18 cellular contexts compared by ENCODE assay signal in the genomic region with DNA sequence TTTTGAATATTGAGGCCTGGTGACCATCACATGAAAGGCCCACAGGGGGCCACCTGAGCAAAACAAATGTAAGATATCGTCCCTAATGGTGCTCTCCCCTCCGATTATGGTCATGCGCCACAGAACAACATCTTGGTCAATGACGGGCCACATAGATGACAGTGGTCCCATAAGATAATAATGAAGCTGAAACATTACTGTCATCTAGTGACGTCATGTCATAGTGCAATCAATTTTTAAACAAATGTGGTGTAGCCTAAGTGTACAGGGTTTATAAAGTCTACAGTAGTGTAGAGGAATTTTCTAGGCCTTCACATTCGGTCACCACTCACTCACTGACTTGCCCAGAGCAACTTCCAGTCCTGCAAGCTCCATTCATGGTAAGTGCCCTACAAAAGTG. TPM values are rescaled to one million over a fixed set of nuclear protein-coding genes. Genes with fewer than 3 reads are reported as not detected.
DNase-seq lines count a peak whose midpoint lies in the region; ATAC-seq and TF ChIP-seq lines count a peak whose summit lies in the region.
"Had no signal": no experiment of that assay in that cellular context is flagged by ENCODE, and none has a peak within 500 bp of the region (broad histone marks: within the 10 kb centered on the region; RNA-seq: fewer than 3 reads in every experiment).

No MANE protein-coding gene starts in this region.

- H4K20me1 ChIP-seq in Loucy (ENCODE audit: insufficient read depth, low read length, poor library complexity, severe bottlenecking) = no peaks in the 10 kb centered on the region

- peaks cover 7% of the 10 kb centered on the region for H3K36me3 Mint-ChIP-seq in chondrocyte (ENCODE audit: low read depth)
- H3K36me3 Mint-ChIP-seq: CD4-positive, CD25-positive, alpha-beta regulatory T cell; CD8-positive, alpha-beta memory T cell had no signal

- no peaks in the 10 kb centered on the region for H3K9me2 ChIP-seq in Loucy (replicated peaks; ENCODE audit: low read depth, low read length)

- 0 out of 2 replicates have a peak, but pooled peaks have one; percentile 9 for TF ChIP-seq CTCF in A673 (conservative IDR thresholded peaks at IDR 0.05; ENCODE audit: low read depth, low read length)
- TF ChIP-seq CTCF in Loucy (conservative IDR thresholded peaks at IDR 0.05; ENCODE audit: low read length) = peak; percentile 48
- peak; percentile 46 for TF ChIP-seq CTCF in chondrocyte (IDR thresholded peaks at IDR 0.05)
- peak; percentile 24 for TF ChIP-seq CTCF in psoas muscle (IDR thresholded peaks at IDR 0.05)

- no peak overlapping the region for H3K4me2 ChIP-seq in Loucy (ENCODE audit: low read depth, low read length, poor library complexity, severe bottlenecking)

- no peaks in the 10 kb centered on the region for H3K27me3 Mint-ChIP-seq in chondrocyte (ENCODE audit: low read depth)

- H3K9me3 ChIP-seq in A673 (ENCODE audit: low read depth, low read length, poor library complexity, severe bottlenecking) (no peaks in the 10 kb centered on the region), Loucy (ENCODE audit: insufficient read depth, low read depth, low read length) (no peaks in the 10 kb centered on the region), psoas muscle (no peaks in the 10 kb centered on the region)
- H3K9me3 ChIP-seq: BE2C had no signal

- peaks cover 10% of the 10 kb centered on the region for H3K4me1 Mint-ChIP-seq in chondrocyte (ENCODE audit: low read depth)

- H3K27ac ChIP-seq in A673 (ENCODE audit: low read depth, low read length, poor library complexity, severe bottlenecking) (no peak overlapping the region), psoas muscle (no peak overlapping the region)
- H3K27ac ChIP-seq: HL-60 had no signal

- no peaks in the 10 kb centered on the region for H3K9me3 Mint-ChIP-seq in chondrocyte (ENCODE audit: low read depth)
- H3K9me3 Mint-ChIP-seq: H9 had no signal

- intact Hi-C loops in A673 (cut with micrococcal nuclease; ENCODE audit: unreplicated experiment) = no loop called here
- intact Hi-C loops in psoas muscle (cut with DNase I) = no loop called here

- 90 to 91% (median 90%) methylated on average over 6 of the region's 6 CpGs for WGBS in psoas muscle, 3 donors

- no peaks in the 10 kb centered on the region for H3K4me1 ChIP-seq in A673 (ENCODE audit: insufficient read depth, low read length, poor library complexity, severe bottlenecking)
- peaks cover 15% of the 10 kb centered on the region for H3K4me1 ChIP-seq in Loucy (ENCODE audit: insufficient read depth, low read length, poor library complexity, severe bottlenecking)
- H3K4me1 ChIP-seq in psoas muscle = no peaks in the 10 kb centered on the region
- H3K4me1 ChIP-seq: BE2C had no signal

- no peaks in the 10 kb centered on the region for H3F3A ChIP-seq in Loucy (ENCODE audit: low read depth)

- H3K9ac ChIP-seq in Loucy (ENCODE audit: low read depth, low read length, poor library complexity, severe bottlenecking) = no peak overlapping the region

- H3K79me2 ChIP-seq in Loucy (ENCODE audit: insufficient read depth, low read length) = no peaks in the 10 kb centered on the region

- H3K4me3 Mint-ChIP-seq in chondrocyte (ENCODE audit: unreplicated experiment) = no peak overlapping the region
- H3K4me3 Mint-ChIP-seq: CD4-positive, CD25-positive, alpha-beta regulatory T cell; CD8-positive, alpha-beta memory T cell; H9 had no signal

- H2AFZ ChIP-seq in Loucy (ENCODE audit: low read length) = no peak overlapping the region

- H3K27me3 ChIP-seq in A673 (replicated peaks; ENCODE audit: insufficient read depth, low read depth, low read length, poor library complexity) (no peaks in the 10 kb centered on the region), Loucy (ENCODE audit: insufficient read depth, low read length, poor library complexity, severe bottlenecking) (no peaks in the 10 kb centered on the region), psoas muscle (ENCODE audit: insufficient read depth in 3 of 3, low read length in 2 of 3) (no peaks in the 10 kb centered on the region)
- H3K27me3 ChIP-seq: BE2C had no signal

- H3K4me3 ChIP-seq in A673 (ENCODE audit: low read depth, low read length, poor library complexity, severe bottlenecking) = no peak overlapping the region
- no peak overlapping the region for H3K4me3 ChIP-seq in Loucy (ENCODE audit: low read length, poor library complexity, severe bottlenecking)
- H3K4me3 ChIP-seq in psoas muscle = no peak overlapping the region

- CTCF ChIA-PET in A673 (lab: Charles Lee) = no interaction called here

- H3K36me3 ChIP-seq in A673 (ENCODE audit: insufficient read depth, low read length, poor library complexity, severe bottlenecking) = peaks cover 43% of the 10 kb centered on the region
- H3K36me3 ChIP-seq in Loucy (ENCODE audit: insufficient read depth, low read length) = no peaks in the 10 kb centered on the region
- no peaks in the 10 kb centered on the region for H3K36me3 ChIP-seq in psoas muscle (ENCODE audit: insufficient read depth in 1 of 2, low read depth in 1 of 2)
- H3K36me3 ChIP-seq: BE2C had no signal

- BruUV-seq in A673 (replicated peaks; lab: Mats Ljungman, UMichigan) = no TSS peak

- ATAC-seq in psoas muscle (peak in 1 of 4 donors; percentile 47), HG03565 (IDR thresholded peaks at IDR 0.05; ENCODE audit: unreplicated experiment) (no peak)

- no peak for DNase-seq in A673 (ENCODE audit: low spot score)
- no peak for DNase-seq in chondrocyte (ENCODE audit: low spot score)
- DNase-seq in psoas muscle = no peak
- DNase-seq in RPMI8226 = no peak
- DNase-seq: ACHN; BE2C; C1 segment of cervical spinal cord; CD4-positive, CD25-positive, alpha-beta regulatory T cell; CD8-positive, alpha-beta memory T cell; COR-L47; DMS 273 treated with DMSO at 0.1 percent for 48 hours; GDM1; H9; IMR-90; KBM-7 had no signal

- H3K27ac Mint-ChIP-seq in chondrocyte (ENCODE audit: unreplicated experiment) = no peak overlapping the region
- H3K27ac Mint-ChIP-seq: CD4-positive, CD25-positive, alpha-beta regulatory T cell; CD8-positive, alpha-beta memory T cell; H9 had no signal

- POLR2A ChIA-PET in A673 (lab: Charles Lee; ENCODE audit: low non-redundant PET) = no interaction called here

RNA-seq across cellular contexts. Expression of gene JCAD, which starts 36.8 kb away (rescaled TPM):
- total RNA-seq in A673 (2021) = 62.0 and 65.8 TPM in 2 replicates
- total RNA-seq in chondrocyte = 18.3 to 23.9 TPM (median 19.4 TPM) in 3 replicates
- total RNA-seq in psoas muscle = 10 to 100 TPM; 10.9 to 22.5 (median 14.7) TPM
- 1 to 10 TPM; 4.3 to 4.9 (median 4.7) TPM for polyA plus RNA-seq in psoas muscle
- polyA plus RNA-seq: CD4-positive, CD25-positive, alpha-beta regulatory T cell; CD8-positive, alpha-beta memory T cell had no signal
